In genomic region chr5:42813533-42813932, GRCh38 we compare ENCODE assay signal across 16 cellular contexts. TPM values are rescaled to one million over a fixed set of nuclear protein-coding genes. Genes with fewer than 3 reads are reported as not detected.
DNase-seq lines count a peak whose midpoint lies in the region; ATAC-seq and TF ChIP-seq lines count a peak whose summit lies in the region.
"Had no signal": no experiment of that assay in that cellular context is flagged by ENCODE, and none has a peak within 500 bp of the region (broad histone marks: within the 10 kb centered on the region; RNA-seq: fewer than 3 reads in every experiment).

No MANE protein-coding gene starts in this region.

- peak overlapping the region; percentile 88 for H2AFZ ChIP-seq in osteoblast (ENCODE audit: low read length)

- H3K4me3 ChIP-seq in osteoblast (ENCODE audit: insufficient read depth, low read length) (peak overlapping the region; percentile 16), left lung (no peak overlapping the region)
- H3K4me3 ChIP-seq: cardiac muscle cell, GM12878, transverse colon had no signal

- no peaks in the 10 kb centered on the region for H3K27me3 ChIP-seq in osteoblast (ENCODE audit: insufficient read depth, low read length)
- no peaks in the 10 kb centered on the region for H3K27me3 ChIP-seq in left lung
- H3K27me3 ChIP-seq: cardiac muscle cell, transverse colon had no signal

- DNase-seq in Ammon's horn (ENCODE audit: low spot score) (peak; percentile 39), astrocyte of the hippocampus (ENCODE audit: low read depth, low spot score) (peak; percentile 25), iPS-NIHi11 (ENCODE audit: low spot score) (peak; percentile 36), osteoblast (ENCODE audit: insufficient read length, low spot score, missing footprints) (no peak), left lung (no peak)
- DNase-seq: activated CD4-positive, alpha-beta T cell treated with anti-CD3 and anti-CD28 coated beads, Interleukin-2, amount 50 U/mL, for 48 hours; activated gamma-delta T cell; DMS79; HCEC 1CT; KG1; transverse colon had no signal

- H3K27ac ChIP-seq in osteoblast (ENCODE audit: low read depth, low read length): no peak overlapping the region
- no peak overlapping the region for H3K27ac ChIP-seq in left lung
- H3K27ac ChIP-seq: cardiac muscle cell had no signal

- no peaks in the 10 kb centered on the region for H3K36me3 ChIP-seq in osteoblast (ENCODE audit: insufficient read depth, low read length)
- H3K36me3 ChIP-seq in left lung: no peaks in the 10 kb centered on the region
- H3K36me3 ChIP-seq: cardiac muscle cell, transverse colon had no signal

- no peaks in the 10 kb centered on the region for H4K20me1 ChIP-seq in osteoblast (ENCODE audit: insufficient read depth, low read length)

- intact Hi-C loops in left lung (cut with DNase I): loop anchor here in 1 of 2 donors (10.0 kb wide), 1 partner anchor 61 kb away; no protein-coding TSS in a partner anchor

- no peaks in the 10 kb centered on the region for H3K9me3 ChIP-seq in osteoblast (ENCODE audit: low read depth, low read length)
- no peaks in the 10 kb centered on the region for H3K9me3 ChIP-seq in left lung
- H3K9me3 ChIP-seq: transverse colon had no signal

- TF ChIP-seq CTCF in osteoblast (IDR thresholded peaks at IDR 0.05; ENCODE audit: extremely low read depth, low read depth, low read length) (no peak), left lung (IDR thresholded peaks at IDR 0.05) (no peak)

- no peak for ATAC-seq in HG02798 (IDR thresholded peaks at IDR 0.05; ENCODE audit: poor library complexity, unreplicated experiment)
- no peak for ATAC-seq in HG03175 (IDR thresholded peaks at IDR 0.05; ENCODE audit: unreplicated experiment)
- no peak for ATAC-seq in HG03045 (IDR thresholded peaks at IDR 0.05; ENCODE audit: unreplicated experiment)
- no peak for ATAC-seq in left lung
- ATAC-seq: GM12878 had no signal

- no peaks in the 10 kb centered on the region for H3K79me2 ChIP-seq in osteoblast (ENCODE audit: insufficient read depth, low read length)

- H3K4me1 ChIP-seq in osteoblast (ENCODE audit: insufficient read depth, low read length) (peaks cover 6% of the 10 kb centered on the region), left lung (peaks cover 0 to 6% of the 10 kb centered on the region in 2 donors)

- peak overlapping the region; percentile 19 for H3K4me2 ChIP-seq in osteoblast (ENCODE audit: insufficient read depth, low read length)

RNA-seq across cellular contexts. Expression of gene SELENOP, which starts 1.8 kb away (rescaled TPM):
- total RNA-seq in osteoblast: 171 and 198 TPM in 2 replicates
- total RNA-seq in left lung: 100 to 1,000 TPM; 605 to 636 TPM

RNA-seq across cellular contexts. Expression of gene CCDC152, which starts 56.9 kb away (rescaled TPM):
- total RNA-seq in osteoblast (0.29 and 0.36 TPM in 2 replicates), left lung (1 to 10 TPM in 1 of 2 donors, under 1 TPM in 1; 0.96 to 1.2 TPM)

Comparison
In these comparisons a context has a peak if more than half of its experiments do, and no peak if none do; other contexts are left out.
1. DNase-seq: peak in Ammon's horn (single experiment), astrocyte of the hippocampus (single experiment) and iPS-NIHi11 (single experiment); none in osteoblast (single experiment) and left lung (0 of 2).